In genomic region chr1:230420372-230420771, GRCh38 we compare ENCODE assay signal across 2 cellular contexts. TPM values are rescaled to one million over a fixed set of nuclear protein-coding genes. Genes with fewer than 3 reads are reported as not detected.
"Had no signal": no experiment of that assay in that cellular context is flagged by ENCODE, and none has a peak within 500 bp of the region (broad histone marks: within the 10 kb centered on the region; RNA-seq: fewer than 3 reads in every experiment).

No MANE protein-coding gene starts in this region.

RNA-seq across cellular contexts. Expression of gene PGBD5, which starts 5.8 kb away (rescaled TPM):
- total RNA-seq: naive thymus-derived CD8-positive, alpha-beta T cell had no signal
- polyA plus RNA-seq: naive thymus-derived CD4-positive, alpha-beta T cell; naive thymus-derived CD8-positive, alpha-beta T cell had no signal
